In the genomic region with DNA sequence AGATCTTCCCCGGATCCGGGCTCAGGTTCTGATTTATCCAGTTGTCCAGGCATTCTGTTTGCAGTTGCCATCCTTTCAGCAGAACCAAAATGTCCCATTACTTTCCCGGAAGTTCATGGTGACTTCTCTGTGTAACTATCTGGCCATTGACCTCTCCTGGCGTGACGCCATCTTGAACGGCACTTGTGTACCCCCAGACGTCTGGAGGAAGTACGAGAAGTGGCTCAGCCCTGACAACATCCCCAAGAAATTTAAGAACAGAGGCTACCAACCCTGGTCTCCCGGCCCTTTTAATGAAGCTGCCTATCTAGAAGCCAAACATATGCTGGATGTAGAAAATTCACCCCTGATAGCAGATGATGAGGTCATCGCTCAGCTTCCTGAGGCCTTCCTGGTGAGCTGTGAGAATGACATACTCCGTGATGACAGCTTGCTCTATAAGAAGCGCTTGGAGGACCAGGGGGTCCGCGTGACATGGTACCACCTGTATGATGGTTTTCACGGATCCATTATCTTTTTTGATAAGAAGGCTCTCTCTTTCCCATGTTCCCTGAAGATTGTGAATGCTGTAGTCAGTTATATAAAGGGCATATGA, we compare ENCODE assay signal across 4 cellular contexts.
TF ChIP-seq lines count a peak whose summit lies in the region.

No MANE protein-coding gene starts in this region.

TF ChIP-seq in HEK293, 187 proteins besides CTCF, POLR2A, EP300 and RAD21:
- TF ChIP-seq, protein P1, sequence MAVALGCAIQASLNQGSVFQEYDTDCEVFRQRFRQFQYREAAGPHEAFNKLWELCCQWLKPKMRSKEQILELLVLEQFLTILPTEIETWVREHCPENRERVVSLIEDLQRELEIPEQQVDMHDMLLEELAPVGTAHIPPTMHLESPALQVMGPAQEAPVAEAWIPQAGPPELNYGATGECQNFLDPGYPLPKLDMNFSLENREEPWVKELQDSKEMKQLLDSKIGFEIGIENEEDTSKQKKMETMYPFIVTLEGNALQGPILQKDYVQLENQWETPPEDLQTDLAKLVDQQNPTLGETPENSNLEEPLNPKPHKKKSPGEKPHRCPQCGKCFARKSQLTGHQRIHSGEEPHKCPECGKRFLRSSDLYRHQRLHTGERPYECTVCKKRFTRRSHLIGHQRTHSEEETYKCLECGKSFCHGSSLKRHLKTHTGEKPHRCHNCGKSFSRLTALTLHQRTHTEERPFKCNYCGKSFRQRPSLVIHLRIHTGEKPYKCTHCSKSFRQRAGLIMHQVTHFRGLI (tag by site-specific recombination; IDR thresholded peaks at IDR 0.05): no peak
- TF ChIP-seq, protein P2, sequence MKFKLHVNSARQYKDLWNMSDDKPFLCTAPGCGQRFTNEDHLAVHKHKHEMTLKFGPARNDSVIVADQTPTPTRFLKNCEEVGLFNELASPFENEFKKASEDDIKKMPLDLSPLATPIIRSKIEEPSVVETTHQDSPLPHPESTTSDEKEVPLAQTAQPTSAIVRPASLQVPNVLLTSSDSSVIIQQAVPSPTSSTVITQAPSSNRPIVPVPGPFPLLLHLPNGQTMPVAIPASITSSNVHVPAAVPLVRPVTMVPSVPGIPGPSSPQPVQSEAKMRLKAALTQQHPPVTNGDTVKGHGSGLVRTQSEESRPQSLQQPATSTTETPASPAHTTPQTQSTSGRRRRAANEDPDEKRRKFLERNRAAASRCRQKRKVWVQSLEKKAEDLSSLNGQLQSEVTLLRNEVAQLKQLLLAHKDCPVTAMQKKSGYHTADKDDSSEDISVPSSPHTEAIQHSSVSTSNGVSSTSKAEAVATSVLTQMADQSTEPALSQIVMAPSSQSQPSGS (tag by site-specific recombination; IDR thresholded peaks at IDR 0.05; ENCODE audit: low read depth): peak; percentile 56; the same call in 1 of the 2 replicates
- no peak for TF ChIP-seq ZNF175 (tag by site-specific recombination; IDR thresholded peaks at IDR 0.05)
TF ChIP-seq in HEK293: peak in this region for 1.

TF ChIP-seq in K562, 482 proteins besides CTCF, POLR2A, EP300 and RAD21 (continues in another document):
- TF ChIP-seq NEUROD1 (IDR thresholded peaks at IDR 0.05; ENCODE audit: borderline replicate concordance, low read depth, low read length, partially characterized antibody) (no peak), JUND (IDR thresholded peaks at IDR 0.05; ENCODE audit: borderline replicate concordance, low read depth, low read length) (peak; percentile 85; the same call in 1 of the 2 replicates), JUND (tag; IDR thresholded peaks at IDR 0.05; ENCODE audit: borderline replicate concordance, low read depth, low read length) (peak; percentile 87), ARID1B (IDR thresholded peaks at IDR 0.05) (peak; percentile 13; the same call in 1 of the 2 replicates), CBX5 (IDR thresholded peaks at IDR 0.05; ENCODE audit: borderline replicate concordance, low read depth) (no peak), GABPB1 (CRISPR knock-in tag; IDR thresholded peaks at IDR 0.05) (0 out of 2 replicates have a peak, but pooled peaks have one; percentile 23), ZNF324 (CRISPR knock-in tag; IDR thresholded peaks at IDR 0.05) (no peak), JUN (IDR thresholded peaks at IDR 0.05; ENCODE audit: borderline replicate concordance, low read depth, low read length) (peak; percentile 79), JUN (CRISPR knock-in tag; IDR thresholded peaks at IDR 0.05; ENCODE audit: borderline replicate concordance) (no peak), ATF1 (CRISPR knock-in tag; IDR thresholded peaks at IDR 0.05) (no peak), ATF1 (tag; IDR thresholded peaks at IDR 0.05) (peak; percentile 12; the same call in 1 of the 2 replicates), TGIF2 (CRISPR knock-in tag; IDR thresholded peaks at IDR 0.05) (no peak), NFE2L1 (tag; IDR thresholded peaks at IDR 0.05; ENCODE audit: borderline replicate concordance, low read depth) (no peak), MEIS2 (IDR thresholded peaks at IDR 0.05; ENCODE audit: partially characterized antibody) (peak; percentile 66), YY1 (IDR thresholded peaks at IDR 0.05; ENCODE audit: borderline replicate concordance in 1 of 3, control insufficient read depth in 1 of 3, extremely low read depth in 1 of 3, insufficient read depth in 3 of 3, insufficient read length in 1 of 3, insufficient replicate concordance in 2 of 3, low read depth in 1 of 3, low read length in 2 of 3) (peak in 1 of 3 experiments; percentile 21), MYNN (IDR thresholded peaks at IDR 0.05) (no peak), MYNN (CRISPR knock-in tag; IDR thresholded peaks at IDR 0.05) (no peak), TCFL5 (CRISPR knock-in tag; conservative IDR thresholded peaks at IDR 0.05) (no peak), ZNF133 (CRISPR knock-in tag; IDR thresholded peaks at IDR 0.05) (no peak), MYC (IDR thresholded peaks at IDR 0.05; ENCODE audit: low read depth, low read length) (no peak), MYC (CRISPR knock-in tag; IDR thresholded peaks at IDR 0.05; ENCODE audit: borderline replicate concordance, low read depth) (no peak)
- TF ChIP-seq, protein P3, sequence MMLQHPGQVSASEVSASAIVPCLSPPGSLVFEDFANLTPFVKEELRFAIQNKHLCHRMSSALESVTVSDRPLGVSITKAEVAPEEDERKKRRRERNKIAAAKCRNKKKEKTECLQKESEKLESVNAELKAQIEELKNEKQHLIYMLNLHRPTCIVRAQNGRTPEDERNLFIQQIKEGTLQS (IDR thresholded peaks at IDR 0.05): peak; percentile 95
- TF ChIP-seq, protein P3 (CRISPR knock-in tag; conservative IDR thresholded peaks at IDR 0.05): no peak
- TF ChIP-seq, protein P4, sequence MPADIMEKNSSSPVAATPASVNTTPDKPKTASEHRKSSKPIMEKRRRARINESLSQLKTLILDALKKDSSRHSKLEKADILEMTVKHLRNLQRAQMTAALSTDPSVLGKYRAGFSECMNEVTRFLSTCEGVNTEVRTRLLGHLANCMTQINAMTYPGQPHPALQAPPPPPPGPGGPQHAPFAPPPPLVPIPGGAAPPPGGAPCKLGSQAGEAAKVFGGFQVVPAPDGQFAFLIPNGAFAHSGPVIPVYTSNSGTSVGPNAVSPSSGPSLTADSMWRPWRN (IDR thresholded peaks at IDR 0.05; ENCODE audit: low read depth): no peak

TF ChIP-seq in endothelial cell of umbilical vein, 7 proteins besides CTCF, POLR2A, EP300 and RAD21:
- TF ChIP-seq, protein P5, sequence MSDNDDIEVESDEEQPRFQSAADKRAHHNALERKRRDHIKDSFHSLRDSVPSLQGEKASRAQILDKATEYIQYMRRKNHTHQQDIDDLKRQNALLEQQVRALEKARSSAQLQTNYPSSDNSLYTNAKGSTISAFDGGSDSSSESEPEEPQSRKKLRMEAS (IDR thresholded peaks at IDR 0.05; ENCODE audit: insufficient read depth, insufficient read length): no peak
- TF ChIP-seq MYC (IDR thresholded peaks at IDR 0.05; ENCODE audit: low read depth, low read length) (no peak), JUN (IDR thresholded peaks at IDR 0.05; ENCODE audit: borderline replicate concordance, insufficient read depth, insufficient read length, low read depth) (peak; percentile 29), FOS (IDR thresholded peaks at IDR 0.05; ENCODE audit: borderline replicate concordance, insufficient read depth, low read length) (no peak)

TF ChIP-seq in liver, 16 proteins besides CTCF, POLR2A, EP300 and RAD21:
- peak; percentile 18 to 22 for TF ChIP-seq RXRA (IDR thresholded peaks at IDR 0.05)
- TF ChIP-seq, protein P3 (IDR thresholded peaks at IDR 0.05): no peak
TF ChIP-seq in liver: peak in this region for 1.
